1 cellular context compared by ENCODE assay signal in genomic region chr9:103798620-103799019, GRCh38.
TF ChIP-seq lines count a peak whose summit lies in the region.

No MANE protein-coding gene starts in this region.

TF ChIP-seq in GM23338, 12 proteins besides CTCF, POLR2A, EP300 and RAD21 (continued from another document):
- TF ChIP-seq EZH2phosphoT487 (IDR thresholded peaks at IDR 0.05; ENCODE audit: unreplicated experiment), result no peak
